In genomic region chr1:147539122-147539575, GRCh38 we compare ENCODE assay signal across 1 cellular context.
TF ChIP-seq lines count a peak whose summit lies in the region.

No MANE protein-coding gene starts in this region.

TF ChIP-seq in HCT116, 20 proteins besides CTCF, POLR2A, EP300 and RAD21 (continued from another document):
- no peak for TF ChIP-seq ZFX (IDR thresholded peaks at IDR 0.05)
